ENCODE assay signal across 19 cellular contexts in the genomic region with DNA sequence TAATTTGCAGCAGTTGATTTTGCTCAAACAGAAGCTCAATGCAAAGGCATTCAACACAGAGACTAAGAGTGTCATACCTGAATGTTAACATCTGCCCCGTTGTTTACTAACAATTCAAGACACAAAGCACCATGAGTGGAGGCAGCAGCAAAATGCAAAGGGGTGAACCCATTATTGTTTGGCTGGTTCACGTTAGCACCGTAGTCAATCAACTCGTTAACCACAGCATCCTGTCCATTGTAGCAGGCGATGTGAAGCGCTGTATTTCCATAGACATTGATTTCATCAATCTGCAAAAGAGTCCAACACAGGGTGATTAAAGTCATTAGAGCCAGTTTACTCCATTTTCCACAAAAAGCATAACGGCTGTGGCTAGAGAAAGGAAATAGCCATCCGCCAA.
DNase-seq lines count a peak whose midpoint lies in the region; ATAC-seq lines count a peak whose summit lies in the region.
"Had no signal": no experiment of that assay in that cellular context is flagged by ENCODE, and none has a peak within 500 bp of the region (broad histone marks: within the 10 kb centered on the region; RNA-seq: fewer than 3 reads in every experiment).

No MANE protein-coding gene starts in this region.

- peak; percentile 60 for ATAC-seq in stimulated activated effector memory CD8-positive, alpha-beta T cell treated with anti-CD3 and anti-CD28 coated beads, Interleukin-12 subunit alpha, Interleukin-12 subunit beta, amount 100 ng/mL, for 72 hours
- ATAC-seq in GM21381 (IDR thresholded peaks at IDR 0.05; ENCODE audit: unreplicated experiment) (no peak), HG03457 (IDR thresholded peaks at IDR 0.05; ENCODE audit: unreplicated experiment) (no peak), GM21786 (IDR thresholded peaks at IDR 0.05; ENCODE audit: unreplicated experiment) (no peak)
- ATAC-seq: SK-N-SH treated with all-trans-retinoic acid at 6 μM for 48 hours had no signal

- DNase-seq in activated T-cell treated with anti-CD3 and anti-CD28 coated beads, Interleukin-2, amount 50 U/mL, for 24 hours, result no peak
- DNase-seq in activated T-cell treated with anti-CD3 and anti-CD28 coated beads for 4 hours (no peak), astrocyte of the hippocampus (ENCODE audit: low read depth, low spot score) (peak; percentile 2)
- no peak for DNase-seq in stimulated activated effector memory CD8-positive, alpha-beta T cell treated with anti-CD3 and anti-CD28 coated beads, Interleukin-12 subunit alpha, Interleukin-12 subunit beta, amount 100 ng/mL, for 72 hours (ENCODE audit: low spot score in 2 of 2)
- DNase-seq: activated CD4-positive, alpha-beta T cell treated with anti-CD3 and anti-CD28 coated beads for 4 hours; activated T-cell treated with anti-CD3 and anti-CD28 coated beads, Interleukin-2, amount 50 U/mL, for 48 hours; aorta; cerebellar nuclear complex; DND-41; esophagus squamous epithelium; KBM-7; NCI-H1694 treated with DMSO at 0.1 percent for 48 hours; testis had no signal

- H3K9me3 Mint-ChIP-seq in activated T-cell treated with anti-CD3 and anti-CD28 coated beads, Interleukin-2, amount 50 U/mL, for 24 hours, result no peaks in the 10 kb centered on the region
- no peaks in the 10 kb centered on the region for H3K9me3 Mint-ChIP-seq in T-helper 1 cell treated with Interleukin-12 subunit alpha and Interleukin-12 subunit beta and Interleukin-4 antibody, amounts not matched to agents 30 μg/mL and 1 μg/mL, for 36 hours
- no peaks in the 10 kb centered on the region for H3K9me3 Mint-ChIP-seq in stimulated activated effector memory CD8-positive, alpha-beta T cell treated with anti-CD3 and anti-CD28 coated beads, Interleukin-12 subunit alpha, Interleukin-12 subunit beta, amount 100 ng/mL, for 72 hours
- H3K9me3 Mint-ChIP-seq: mesothelial cell of epicardium had no signal

- peaks cover 90% of the 10 kb centered on the region for H3K36me3 Mint-ChIP-seq in activated T-cell treated with anti-CD3 and anti-CD28 coated beads, Interleukin-2, amount 50 U/mL, for 24 hours (ENCODE audit: low read depth)
- peaks cover 67% of the 10 kb centered on the region for H3K36me3 Mint-ChIP-seq in T-helper 1 cell treated with Interleukin-12 subunit alpha and Interleukin-12 subunit beta and Interleukin-4 antibody, amounts not matched to agents 30 μg/mL and 1 μg/mL, for 36 hours (ENCODE audit: low read depth)
- peaks cover 98% of the 10 kb centered on the region for H3K36me3 Mint-ChIP-seq in stimulated activated effector memory CD8-positive, alpha-beta T cell treated with anti-CD3 and anti-CD28 coated beads, Interleukin-12 subunit alpha, Interleukin-12 subunit beta, amount 100 ng/mL, for 72 hours
- H3K36me3 Mint-ChIP-seq: mesothelial cell of epicardium had no signal

- H3K27ac Mint-ChIP-seq in activated T-cell treated with anti-CD3 and anti-CD28 coated beads, Interleukin-2, amount 50 U/mL, for 24 hours, result peak overlapping the region; percentile 67
- H3K27ac Mint-ChIP-seq in T-helper 1 cell treated with Interleukin-12 subunit alpha and Interleukin-12 subunit beta and Interleukin-4 antibody, amounts not matched to agents 30 μg/mL and 1 μg/mL, for 36 hours, result peak overlapping the region; percentile 3
- H3K27ac Mint-ChIP-seq in stimulated activated effector memory CD8-positive, alpha-beta T cell treated with anti-CD3 and anti-CD28 coated beads, Interleukin-12 subunit alpha, Interleukin-12 subunit beta, amount 100 ng/mL, for 72 hours, result peak overlapping the region; percentile 87
- H3K27ac Mint-ChIP-seq: mesothelial cell of epicardium had no signal

- peak overlapping the region; percentile 6 for H3K4me3 Mint-ChIP-seq in activated T-cell treated with anti-CD3 and anti-CD28 coated beads, Interleukin-2, amount 50 U/mL, for 24 hours
- peak overlapping the region; percentile 2 for H3K4me3 Mint-ChIP-seq in T-helper 1 cell treated with Interleukin-12 subunit alpha and Interleukin-12 subunit beta and Interleukin-4 antibody, amounts not matched to agents 30 μg/mL and 1 μg/mL, for 36 hours
- H3K4me3 Mint-ChIP-seq in stimulated activated effector memory CD8-positive, alpha-beta T cell treated with anti-CD3 and anti-CD28 coated beads, Interleukin-12 subunit alpha, Interleukin-12 subunit beta, amount 100 ng/mL, for 72 hours, result no peak overlapping the region
- H3K4me3 Mint-ChIP-seq: mesothelial cell of epicardium had no signal

- H3K4me1 Mint-ChIP-seq in activated T-cell treated with anti-CD3 and anti-CD28 coated beads, Interleukin-2, amount 50 U/mL, for 24 hours (ENCODE audit: low read depth), result peaks cover 57% of the 10 kb centered on the region
- H3K4me1 Mint-ChIP-seq in T-helper 1 cell treated with Interleukin-12 subunit alpha and Interleukin-12 subunit beta and Interleukin-4 antibody, amounts not matched to agents 30 μg/mL and 1 μg/mL, for 36 hours (ENCODE audit: low read depth), result peaks cover 37% of the 10 kb centered on the region
- H3K4me1 Mint-ChIP-seq in stimulated activated effector memory CD8-positive, alpha-beta T cell treated with anti-CD3 and anti-CD28 coated beads, Interleukin-12 subunit alpha, Interleukin-12 subunit beta, amount 100 ng/mL, for 72 hours, result peaks cover 26% of the 10 kb centered on the region
- H3K4me1 Mint-ChIP-seq: mesothelial cell of epicardium had no signal

- no peaks in the 10 kb centered on the region for H3K27me3 Mint-ChIP-seq in activated T-cell treated with anti-CD3 and anti-CD28 coated beads, Interleukin-2, amount 50 U/mL, for 24 hours
- no peaks in the 10 kb centered on the region for H3K27me3 Mint-ChIP-seq in T-helper 1 cell treated with Interleukin-12 subunit alpha and Interleukin-12 subunit beta and Interleukin-4 antibody, amounts not matched to agents 30 μg/mL and 1 μg/mL, for 36 hours (ENCODE audit: low read depth)

Comparison
In these comparisons a context has a peak if more than half of its experiments do, and no peak if none do; other contexts are left out.
1. H3K27ac Mint-ChIP-seq: peak in every context shown above with its lines; median percentile 87 in stimulated activated effector memory CD8-positive, alpha-beta T cell treated with anti-CD3 and anti-CD28 coated beads, Interleukin-12 subunit alpha, Interleukin-12 subunit beta, amount 100 ng/mL, for 72 hours; 67 in activated T-cell treated with anti-CD3 and anti-CD28 coated beads, Interleukin-2, amount 50 U/mL, for 24 hours; 3 in T-helper 1 cell treated with Interleukin-12 subunit alpha and Interleukin-12 subunit beta and Interleukin-4 antibody, amounts not matched to agents 30 μg/mL and 1 μg/mL, for 36 hours.